1 cellular context compared by ENCODE assay signal in genomic region chr20:34363062-34364012, GRCh38.
TF ChIP-seq lines count a peak whose summit lies in the region.

TSS of gene ITCH (plus strand) at chr20:34363273. CDS start at chr20:34393812, 30,539 bp downstream.

TF ChIP-seq in HepG2, 621 proteins besides CTCF, POLR2A, EP300 and RAD21 (continued from another document and continues in another):
- TF ChIP-seq THAP7 (CRISPR knock-in tag; IDR thresholded peaks at IDR 0.05) (peak; percentile 90; the same call in 1 of the 2 replicates), ARID3A (IDR thresholded peaks at IDR 0.05; ENCODE audit: low read depth, low read length) (peak; percentile 67), CAMTA2 (CRISPR knock-in tag; IDR thresholded peaks at IDR 0.05; ENCODE audit: borderline replicate concordance) (0 out of 2 replicates have a peak, but pooled peaks have one; percentile 44), ZNF124 (CRISPR knock-in tag; IDR thresholded peaks at IDR 0.05) (peak; percentile 94), ZNF644 (CRISPR knock-in tag; IDR thresholded peaks at IDR 0.05; ENCODE audit: low read depth) (peak; percentile 31; the same call in 1 of the 2 replicates), ZNF232 (CRISPR knock-in tag; IDR thresholded peaks at IDR 0.05; ENCODE audit: borderline replicate concordance) (peak; percentile 92; the same call in 1 of the 2 replicates), ZNF44 (CRISPR knock-in tag; IDR thresholded peaks at IDR 0.05) (peak; percentile 59; the same call in 1 of the 2 replicates), ZNF747 (CRISPR knock-in tag; IDR thresholded peaks at IDR 0.05; ENCODE audit: borderline replicate concordance) (0 out of 2 replicates have a peak, but pooled peaks have one; percentile 17), TBP (CRISPR knock-in tag; IDR thresholded peaks at IDR 0.05) (peak; percentile 94), MEF2D (CRISPR knock-in tag; IDR thresholded peaks at IDR 0.05) (peak; percentile 55), ZHX1 (CRISPR knock-in tag; IDR thresholded peaks at IDR 0.05; ENCODE audit: low read depth) (peak; percentile 64; the same call in 1 of the 2 replicates), HNRNPH1 (optimal IDR thresholded peaks at IDR 0.05; ENCODE audit: low read depth, low read length) (peak; percentile 74), HNRNPK (IDR thresholded peaks at IDR 0.05; ENCODE audit: low read depth, low read length, poor library complexity, severe bottlenecking) (peak; percentile 30), FIP1L1 (IDR thresholded peaks at IDR 0.05; ENCODE audit: borderline replicate concordance, insufficient read depth, low read depth, low read length) (peak; percentile 83; the same call in 1 of the 2 replicates), PHF21A (CRISPR knock-in tag; IDR thresholded peaks at IDR 0.05) (peak; percentile 65; the same call in 1 of the 2 replicates), BRD4 (CRISPR knock-in tag; IDR thresholded peaks at IDR 0.05) (peak; percentile 66; the same call in 1 of the 2 replicates), ZBTB42 (CRISPR knock-in tag; IDR thresholded peaks at IDR 0.05) (no peak; the same call in none of the 2 replicates), TBL1XR1 (IDR thresholded peaks at IDR 0.05; ENCODE audit: borderline replicate concordance, low read length, partially characterized antibody) (peak; percentile 51), ZNF331 (CRISPR knock-in tag; IDR thresholded peaks at IDR 0.05) (peak; percentile 63; the same call in 1 of the 2 replicates), ELF3 (CRISPR knock-in tag; IDR thresholded peaks at IDR 0.05) (peak; percentile 58; the same call in 1 of the 2 replicates), RFX5 (IDR thresholded peaks at IDR 0.05; ENCODE audit: low read depth, low read length) (0 out of 2 replicates have a peak, but pooled peaks have one; percentile 38), ZSCAN12 (CRISPR knock-in tag; IDR thresholded peaks at IDR 0.05) (peak; percentile 88; the same call in 1 of the 2 replicates), POLR2AphosphoS5 (IDR thresholded peaks at IDR 0.05; ENCODE audit: low read depth, low read length) (peak; percentile 96), REL (CRISPR knock-in tag; conservative IDR thresholded peaks at IDR 0.05) (0 out of 2 replicates have a peak, but pooled peaks have one; percentile 60), ZNF574 (CRISPR knock-in tag; IDR thresholded peaks at IDR 0.05) (peak; percentile 88), TIGD3 (CRISPR knock-in tag; IDR thresholded peaks at IDR 0.05; ENCODE audit: borderline replicate concordance) (no peak), ZNF766 (CRISPR knock-in tag; IDR thresholded peaks at IDR 0.05; ENCODE audit: borderline replicate concordance) (peak; percentile 66), ZBTB33 (CRISPR knock-in tag; IDR thresholded peaks at IDR 0.05) (0 out of 2 replicates have a peak, but pooled peaks have one; percentile 15)
- TF ChIP-seq, protein P1, sequence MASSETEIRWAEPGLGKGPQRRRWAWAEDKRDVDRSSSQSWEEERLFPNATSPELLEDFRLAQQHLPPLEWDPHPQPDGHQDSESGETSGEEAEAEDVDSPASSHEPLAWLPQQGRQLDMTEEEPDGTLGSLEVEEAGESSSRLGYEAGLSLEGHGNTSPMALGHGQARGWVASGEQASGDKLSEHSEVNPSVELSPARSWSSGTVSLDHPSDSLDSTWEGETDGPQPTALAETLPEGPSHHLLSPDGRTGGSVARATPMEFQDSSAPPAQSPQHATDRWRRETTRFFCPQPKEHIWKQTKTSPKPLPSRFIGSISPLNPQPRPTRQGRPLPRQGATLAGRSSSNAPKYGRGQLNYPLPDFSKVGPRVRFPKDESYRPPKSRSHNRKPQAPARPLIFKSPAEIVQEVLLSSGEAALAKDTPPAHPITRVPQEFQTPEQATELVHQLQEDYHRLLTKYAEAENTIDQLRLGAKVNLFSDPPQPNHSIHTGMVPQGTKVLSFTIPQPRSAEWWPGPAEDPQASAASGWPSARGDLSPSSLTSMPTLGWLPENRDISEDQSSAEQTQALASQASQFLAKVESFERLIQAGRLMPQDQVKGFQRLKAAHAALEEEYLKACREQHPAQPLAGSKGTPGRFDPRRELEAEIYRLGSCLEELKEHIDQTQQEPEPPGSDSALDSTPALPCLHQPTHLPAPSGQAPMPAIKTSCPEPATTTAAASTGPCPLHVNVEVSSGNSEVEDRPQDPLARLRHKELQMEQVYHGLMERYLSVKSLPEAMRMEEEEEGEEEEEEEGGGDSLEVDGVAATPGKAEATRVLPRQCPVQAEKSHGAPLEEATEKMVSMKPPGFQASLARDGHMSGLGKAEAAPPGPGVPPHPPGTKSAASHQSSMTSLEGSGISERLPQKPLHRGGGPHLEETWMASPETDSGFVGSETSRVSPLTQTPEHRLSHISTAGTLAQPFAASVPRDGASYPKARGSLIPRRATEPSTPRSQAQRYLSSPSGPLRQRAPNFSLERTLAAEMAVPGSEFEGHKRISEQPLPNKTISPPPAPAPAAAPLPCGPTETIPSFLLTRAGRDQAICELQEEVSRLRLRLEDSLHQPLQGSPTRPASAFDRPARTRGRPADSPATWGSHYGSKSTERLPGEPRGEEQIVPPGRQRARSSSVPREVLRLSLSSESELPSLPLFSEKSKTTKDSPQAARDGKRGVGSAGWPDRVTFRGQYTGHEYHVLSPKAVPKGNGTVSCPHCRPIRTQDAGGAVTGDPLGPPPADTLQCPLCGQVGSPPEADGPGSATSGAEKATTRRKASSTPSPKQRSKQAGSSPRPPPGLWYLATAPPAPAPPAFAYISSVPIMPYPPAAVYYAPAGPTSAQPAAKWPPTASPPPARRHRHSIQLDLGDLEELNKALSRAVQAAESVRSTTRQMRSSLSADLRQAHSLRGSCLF (CRISPR knock-in tag; IDR thresholded peaks at IDR 0.05; ENCODE audit: borderline replicate concordance): peak; percentile 80; the same call in 1 of the 2 replicates
- TF ChIP-seq, protein P2, sequence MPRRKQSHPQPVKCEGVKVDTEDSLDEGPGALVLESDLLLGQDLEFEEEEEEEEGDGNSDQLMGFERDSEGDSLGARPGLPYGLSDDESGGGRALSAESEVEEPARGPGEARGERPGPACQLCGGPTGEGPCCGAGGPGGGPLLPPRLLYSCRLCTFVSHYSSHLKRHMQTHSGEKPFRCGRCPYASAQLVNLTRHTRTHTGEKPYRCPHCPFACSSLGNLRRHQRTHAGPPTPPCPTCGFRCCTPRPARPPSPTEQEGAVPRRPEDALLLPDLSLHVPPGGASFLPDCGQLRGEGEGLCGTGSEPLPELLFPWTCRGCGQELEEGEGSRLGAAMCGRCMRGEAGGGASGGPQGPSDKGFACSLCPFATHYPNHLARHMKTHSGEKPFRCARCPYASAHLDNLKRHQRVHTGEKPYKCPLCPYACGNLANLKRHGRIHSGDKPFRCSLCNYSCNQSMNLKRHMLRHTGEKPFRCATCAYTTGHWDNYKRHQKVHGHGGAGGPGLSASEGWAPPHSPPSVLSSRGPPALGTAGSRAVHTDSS (CRISPR knock-in tag; conservative IDR thresholded peaks at IDR 0.05): 0 out of 2 replicates have a peak, but pooled peaks have one; percentile 44
- TF ChIP-seq, protein P3, sequence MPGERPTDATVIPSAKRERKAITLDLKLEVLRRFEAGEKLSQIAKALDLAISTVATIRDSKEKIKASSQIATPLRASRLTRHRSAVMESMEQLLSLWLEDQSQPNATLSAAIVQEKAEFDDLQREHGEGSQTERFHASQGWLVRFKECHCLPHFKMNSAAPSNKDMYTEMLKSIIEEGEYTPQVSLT (CRISPR knock-in tag; IDR thresholded peaks at IDR 0.05; ENCODE audit: borderline replicate concordance, low read depth): peak; percentile 18; the same call in 1 of the 2 replicates
- TF ChIP-seq, protein P4, sequence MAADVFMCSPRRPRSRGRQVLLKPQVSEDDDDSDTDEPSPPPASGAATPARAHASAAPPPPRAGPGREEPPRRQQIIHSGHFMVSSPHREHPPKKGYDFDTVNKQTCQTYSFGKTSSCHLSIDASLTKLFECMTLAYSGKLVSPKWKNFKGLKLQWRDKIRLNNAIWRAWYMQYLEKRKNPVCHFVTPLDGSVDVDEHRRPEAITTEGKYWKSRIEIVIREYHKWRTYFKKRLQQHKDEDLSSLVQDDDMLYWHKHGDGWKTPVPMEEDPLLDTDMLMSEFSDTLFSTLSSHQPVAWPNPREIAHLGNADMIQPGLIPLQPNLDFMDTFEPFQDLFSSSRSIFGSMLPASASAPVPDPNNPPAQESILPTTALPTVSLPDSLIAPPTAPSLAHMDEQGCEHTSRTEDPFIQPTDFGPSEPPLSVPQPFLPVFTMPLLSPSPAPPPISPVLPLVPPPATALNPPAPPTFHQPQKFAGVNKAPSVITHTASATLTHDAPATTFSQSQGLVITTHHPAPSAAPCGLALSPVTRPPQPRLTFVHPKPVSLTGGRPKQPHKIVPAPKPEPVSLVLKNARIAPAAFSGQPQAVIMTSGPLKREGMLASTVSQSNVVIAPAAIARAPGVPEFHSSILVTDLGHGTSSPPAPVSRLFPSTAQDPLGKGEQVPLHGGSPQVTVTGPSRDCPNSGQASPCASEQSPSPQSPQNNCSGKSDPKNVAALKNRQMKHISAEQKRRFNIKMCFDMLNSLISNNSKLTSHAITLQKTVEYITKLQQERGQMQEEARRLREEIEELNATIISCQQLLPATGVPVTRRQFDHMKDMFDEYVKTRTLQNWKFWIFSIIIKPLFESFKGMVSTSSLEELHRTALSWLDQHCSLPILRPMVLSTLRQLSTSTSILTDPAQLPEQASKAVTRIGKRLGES (CRISPR knock-in tag; IDR thresholded peaks at IDR 0.05; ENCODE audit: borderline replicate concordance): peak; percentile 51; the same call in 1 of the 2 replicates
